20 cellular contexts compared by ENCODE assay signal in the genomic region with DNA sequence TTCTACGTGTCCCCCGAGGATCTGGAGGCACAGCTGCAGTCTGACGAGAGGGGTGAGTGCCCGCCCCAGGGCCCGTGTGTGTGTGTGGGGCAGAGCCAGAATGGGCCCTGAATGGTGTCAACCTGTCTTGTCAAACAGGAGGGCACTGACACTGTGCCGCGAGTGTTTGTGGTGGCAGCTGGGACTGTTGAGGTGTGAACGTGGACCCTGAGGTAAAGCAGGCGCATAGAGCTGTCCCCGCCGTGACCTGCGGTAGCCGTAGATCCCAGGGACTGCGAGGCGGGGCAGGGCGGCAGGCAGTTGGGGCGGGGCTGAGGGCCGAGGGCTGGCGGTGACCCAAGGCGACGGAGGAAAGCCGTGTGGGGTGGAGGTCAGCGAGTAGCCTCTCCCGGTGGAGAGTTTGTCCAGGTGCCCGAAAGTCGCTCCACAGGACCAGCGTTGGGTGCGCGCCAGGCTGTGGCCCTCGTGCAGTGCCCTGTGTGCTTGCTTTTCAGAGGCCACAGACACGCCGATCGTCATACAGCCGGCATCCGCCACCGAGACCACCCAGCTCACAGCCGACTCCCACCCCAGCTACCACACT. TPM values are rescaled to one million over a fixed set of nuclear protein-coding genes. Genes with fewer than 3 reads are reported as not detected.
DNase-seq lines count a peak whose midpoint lies in the region; ATAC-seq and TF ChIP-seq lines count a peak whose summit lies in the region.
"Had no signal": no experiment of that assay in that cellular context is flagged by ENCODE, and none has a peak within 500 bp of the region (broad histone marks: within the 10 kb centered on the region; RNA-seq: fewer than 3 reads in every experiment).

No MANE protein-coding gene starts in this region.

- H3K4me1 ChIP-seq in Caco-2 (no peaks in the 10 kb centered on the region), mucosa of descending colon (ENCODE audit: low read depth) (no peaks in the 10 kb centered on the region), tibial artery (no peaks in the 10 kb centered on the region), HAP-1 (no peaks in the 10 kb centered on the region)

- no peak for DNase-seq in Caco-2
- no peak for DNase-seq in T-helper 17 cell
- peak; percentile 73 for DNase-seq in left cardiac atrium
- no peak for DNase-seq in mucosa of descending colon
- no peak for DNase-seq in tibial artery
- no peak for DNase-seq in HuH-7.5 (ENCODE audit: low spot score)
- DNase-seq in HAP-1 (ENCODE audit: low spot score in 2 of 2) = no peak
- DNase-seq: ACHN; AML-193; Calu3; CD4-positive, alpha-beta T cell; DMS53; NCI-H146; NCI-H2081 treated with DMSO at 0.1 percent for 48 hours; NCI-H510A treated with DMSO at 0.1 percent for 48 hours; NCI-H82; SHP77 treated with DMSO at 0.1 percent for 48 hours had no signal

- no TSS peak for BruUV-seq in Caco-2 (replicated peaks; lab: Mats Ljungman, UMichigan)

- H3K36me3 ChIP-seq in Caco-2 (ENCODE audit: control insufficient read depth, insufficient read depth, low read length) (peaks cover 19% of the 10 kb centered on the region), mucosa of descending colon (ENCODE audit: low read depth) (peaks cover 6% of the 10 kb centered on the region), tibial artery (peaks cover 49 to 90% (median 73%) of the 10 kb centered on the region in 3 donors), HAP-1 (replicated peaks) (peaks cover 78% of the 10 kb centered on the region)

- ATAC-seq in T-helper 17 cell (no peak), left cardiac atrium (peak; percentile 81 to 90), mucosa of descending colon (peak; percentile 62), HG03159 (IDR thresholded peaks at IDR 0.05; ENCODE audit: unreplicated experiment) (no peak)
- ATAC-seq: Panc1 had no signal

- in situ Hi-C loops in HAP-1 (cut with MboI; ENCODE audit: low sequenced_read_pairs) = no loop called here

- H3K27ac ChIP-seq in tibial artery = no peak overlapping the region
- H3K27ac ChIP-seq: KMS-11 had no signal

- peak overlapping the region; percentile 40 for H3K27ac Mint-ChIP-seq in Caco-2 (ENCODE audit: unreplicated experiment)
- peak overlapping the region; percentile 34 for H3K27ac Mint-ChIP-seq in T-helper 17 cell
- H3K27ac Mint-ChIP-seq: CD4-positive, alpha-beta T cell had no signal

- CTCF ChIA-PET in Caco-2 (lab: Charles Lee) = no interaction called here

- no peaks in the 10 kb centered on the region for H3K9me3 ChIP-seq in Caco-2
- H3K9me3 ChIP-seq in T-helper 17 cell (ENCODE audit: control insufficient read depth, low read length, poor library complexity, severe bottlenecking) = no peaks in the 10 kb centered on the region
- no peaks in the 10 kb centered on the region for H3K9me3 ChIP-seq in mucosa of descending colon
- no peaks in the 10 kb centered on the region for H3K9me3 ChIP-seq in tibial artery
- H3K9me3 ChIP-seq in HAP-1 = no peaks in the 10 kb centered on the region

- intact Hi-C loops in Caco-2 (cut with micrococcal nuclease; ENCODE audit: unreplicated experiment) = no loop called here
- intact Hi-C loops in left cardiac atrium (cut with DNase I) = no loop called here
- intact Hi-C loops in mucosa of descending colon (cut with DNase I, micrococcal nuclease) = no loop called here
- intact Hi-C loops in tibial artery (cut with DNase I; ENCODE audit: low total_unique reads) = no loop called here

- H3K4me3 ChIP-seq in Caco-2 (ENCODE audit: low read depth, low read length) = no peak overlapping the region
- no peak overlapping the region for H3K4me3 ChIP-seq in mucosa of descending colon
- no peak overlapping the region for H3K4me3 ChIP-seq in tibial artery
- no peak overlapping the region for H3K4me3 ChIP-seq in HAP-1

- no peaks in the 10 kb centered on the region for H3K9me3 Mint-ChIP-seq in Caco-2 (ENCODE audit: unreplicated experiment)
- H3K9me3 Mint-ChIP-seq: CD4-positive, alpha-beta T cell had no signal

- no peak overlapping the region for H3K4me3 Mint-ChIP-seq in Caco-2 (ENCODE audit: unreplicated experiment)
- no peak overlapping the region for H3K4me3 Mint-ChIP-seq in T-helper 17 cell
- H3K4me3 Mint-ChIP-seq: CD4-positive, alpha-beta T cell had no signal

- H3K27me3 ChIP-seq in Caco-2 (replicated peaks; ENCODE audit: control insufficient read depth, insufficient read depth, low read length) (no peaks in the 10 kb centered on the region), tibial artery (no peaks in the 10 kb centered on the region), HAP-1 (ENCODE audit: low read depth) (no peaks in the 10 kb centered on the region)

- no peaks in the 10 kb centered on the region for H3K4me1 Mint-ChIP-seq in Caco-2 (ENCODE audit: low read depth, unreplicated experiment)
- H3K4me1 Mint-ChIP-seq in T-helper 17 cell = peaks cover 12% of the 10 kb centered on the region

- TF ChIP-seq CTCF in Caco-2 (IDR thresholded peaks at IDR 0.05; ENCODE audit: insufficient read depth in 1 of 2, low read depth in 1 of 2, low read length in 1 of 2, severe bottlenecking in 1 of 2, unreplicated experiment in 1 of 2) (no peak), mucosa of descending colon (IDR thresholded peaks at IDR 0.05) (no peak), tibial artery (IDR thresholded peaks at IDR 0.05) (no peak)

- H3K27me3 Mint-ChIP-seq in Caco-2 (ENCODE audit: insufficient read depth, unreplicated experiment) (no peaks in the 10 kb centered on the region), T-helper 17 cell (no peaks in the 10 kb centered on the region)
- H3K27me3 Mint-ChIP-seq: CD4-positive, alpha-beta T cell had no signal

- POLR2A ChIA-PET in Caco-2 (lab: Charles Lee) = no interaction called here

- H3K36me3 Mint-ChIP-seq in Caco-2 (ENCODE audit: insufficient read depth, unreplicated experiment) = peaks cover 99% of the 10 kb centered on the region
- H3K36me3 Mint-ChIP-seq in T-helper 17 cell (ENCODE audit: low read depth) = no peaks in the 10 kb centered on the region

RNA-seq across cellular contexts. Expression of gene UCKL1, which starts 25.2 kb away (rescaled TPM):
- total RNA-seq in Caco-2 (2022) = 101 and 113 TPM in 2 replicates
- total RNA-seq in T-helper 17 cell = 10 to 100 TPM; 41.6 to 42.5 TPM
- total RNA-seq in left cardiac atrium = 10 to 100 TPM; 30.8 to 32.4 TPM
- total RNA-seq in mucosa of descending colon = 10 to 100 TPM; 37.4 to 57.8 (median 43.6) TPM

RNA-seq across cellular contexts. Expression of gene DNAJC5, which starts 36.1 kb away (rescaled TPM):
- total RNA-seq in Caco-2 (2022) (117 and 124 TPM in 2 replicates), T-helper 17 cell (10 to 100 TPM; 35.7 to 39.0 TPM), left cardiac atrium (10 to 100 TPM; 41.9 to 53.4 TPM), mucosa of descending colon (10 to 100 TPM; 57.5 to 65.9 (median 65.4) TPM)

RNA-seq across cellular contexts. Expression of gene ZNF512B, which starts 38.7 kb away (rescaled TPM):
- total RNA-seq in Caco-2 (2022) (40.0 and 47.9 TPM in 2 replicates), T-helper 17 cell (10 to 100 TPM; 17.9 to 18.8 TPM), left cardiac atrium (10 to 100 TPM; 11.7 to 14.5 TPM), mucosa of descending colon (10 to 100 TPM in 1 of 3 donors, 1 to 10 TPM in 2; 1.8 to 14.7 (median 3.9) TPM)

RNA-seq across cellular contexts. Expression of gene SAMD10, which starts 48.4 kb away (rescaled TPM):
- total RNA-seq in Caco-2 (2022) (13.4 and 13.6 TPM in 2 replicates), T-helper 17 cell (10 to 100 TPM; 17.2 to 20.2 TPM), left cardiac atrium (1 to 10 TPM; 2.7 to 3.8 TPM), mucosa of descending colon (1 to 10 TPM; 3.8 to 7.9 (median 5.6) TPM)

RNA-seq across cellular contexts. Expression of gene PRPF6, which starts 49.9 kb away (rescaled TPM):
- total RNA-seq in Caco-2 (2022) (176 and 181 TPM in 2 replicates), T-helper 17 cell (10 to 100 TPM; 63.8 to 64.9 TPM), left cardiac atrium (10 to 100 TPM; 38.8 to 43.9 TPM), mucosa of descending colon (10 to 100 TPM; 51.2 to 64.4 (median 59.1) TPM)

Comparison
In these comparisons a context has a peak if more than half of its experiments do, and no peak if none do; other contexts are left out.
1. ATAC-seq: peak in left cardiac atrium (2 of 2) and mucosa of descending colon (single experiment); none in T-helper 17 cell (single experiment) and HG03159 (single experiment).